In the genomic region with DNA sequence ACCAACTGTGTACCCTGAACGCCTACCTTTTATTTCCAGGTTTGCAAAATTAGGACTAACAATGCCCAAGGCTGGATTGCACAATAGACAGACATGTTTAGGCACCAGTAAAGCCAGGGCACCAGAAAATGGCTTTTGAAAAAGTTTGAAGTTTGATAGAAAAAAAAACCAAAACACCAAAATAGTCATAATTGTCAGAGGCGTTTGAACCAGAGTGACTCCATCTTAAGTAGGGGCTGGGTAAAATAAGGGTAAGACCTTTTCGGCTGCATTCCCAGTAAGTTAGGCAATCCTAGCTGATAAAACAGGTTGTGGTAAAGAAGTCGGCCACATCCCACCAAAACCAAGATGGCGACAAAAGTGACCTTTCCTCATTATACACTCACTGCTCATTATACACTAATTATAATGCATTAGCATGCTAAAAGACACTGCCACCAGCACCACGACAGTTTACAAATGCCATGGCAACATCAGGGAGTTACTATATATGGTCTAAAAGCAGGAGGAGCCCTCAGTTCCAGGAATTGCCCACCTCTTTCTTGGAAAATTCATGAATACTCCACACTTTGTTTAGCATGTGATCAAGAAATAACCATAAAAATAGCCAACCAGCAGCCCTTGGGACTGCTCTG, we compare ENCODE assay signal across 17 cellular contexts.
"Had no signal": no experiment of that assay in that cellular context is flagged by ENCODE, and none has a peak within 500 bp of the region (broad histone marks: within the 10 kb centered on the region; RNA-seq: fewer than 3 reads in every experiment).

No MANE protein-coding gene starts in this region.

- H3K27ac Mint-ChIP-seq: activated naive CD4-positive, alpha-beta T cell treated with anti-CD3 and anti-CD28 coated beads for 36 hours; activated naive CD8-positive, alpha-beta T cell treated with anti-CD3 and anti-CD28 coated beads, Interleukin-2, amount 50 U/mL, for 24 hours; activated T-helper 17 cell treated with anti-CD3 and anti-CD28 coated beads, Interleukin-2, amount 50 U/mL, for 72 hours had no signal

- H3K4me3 ChIP-seq: ascending aorta, dorsolateral prefrontal cortex, esophagus squamous epithelium, lower lobe of right lung, psoas muscle, right lobe of liver, spleen, thyroid gland had no signal

- DNase-seq: activated naive CD4-positive, alpha-beta T cell treated with anti-CD3 and anti-CD28 coated beads for 36 hours; activated naive CD8-positive, alpha-beta T cell treated with anti-CD3 and anti-CD28 coated beads, Interleukin-2, amount 50 U/mL, for 24 hours; activated T-cell treated with anti-CD3 and anti-CD28 coated beads for 4 hours; dorsolateral prefrontal cortex; esophagus squamous epithelium; foreskin keratinocyte; kidney glomerular epithelial cell; lower lobe of right lung; midbrain; psoas muscle; right lobe of liver; spleen; SW 1271; thyroid gland had no signal

- H3K9me3 Mint-ChIP-seq: activated naive CD4-positive, alpha-beta T cell treated with anti-CD3 and anti-CD28 coated beads for 36 hours; activated naive CD8-positive, alpha-beta T cell treated with anti-CD3 and anti-CD28 coated beads, Interleukin-2, amount 50 U/mL, for 24 hours; activated T-helper 17 cell treated with anti-CD3 and anti-CD28 coated beads, Interleukin-2, amount 50 U/mL, for 72 hours; neural crest cell had no signal

- H3K4me1 ChIP-seq: ascending aorta, foreskin keratinocyte, right lobe of liver had no signal

- H3K27ac ChIP-seq: ascending aorta, esophagus squamous epithelium, foreskin keratinocyte, lower lobe of right lung, psoas muscle, right lobe of liver, thyroid gland had no signal

- H3K9me3 ChIP-seq: ascending aorta, esophagus squamous epithelium, lower lobe of right lung, psoas muscle, right lobe of liver, spleen, thyroid gland had no signal

- H3K36me3 ChIP-seq: ascending aorta, esophagus squamous epithelium, lower lobe of right lung, right lobe of liver, spleen, thyroid gland had no signal

- H3K27me3 ChIP-seq: ascending aorta, dorsolateral prefrontal cortex, right lobe of liver, spleen, thyroid gland had no signal

- H3K4me1 Mint-ChIP-seq: activated T-helper 17 cell treated with anti-CD3 and anti-CD28 coated beads, Interleukin-2, amount 50 U/mL, for 72 hours had no signal

- H3K4me3 Mint-ChIP-seq: activated naive CD4-positive, alpha-beta T cell treated with anti-CD3 and anti-CD28 coated beads for 36 hours; activated naive CD8-positive, alpha-beta T cell treated with anti-CD3 and anti-CD28 coated beads, Interleukin-2, amount 50 U/mL, for 24 hours; activated T-helper 17 cell treated with anti-CD3 and anti-CD28 coated beads, Interleukin-2, amount 50 U/mL, for 72 hours; neural crest cell had no signal
